15 cellular contexts compared by ENCODE assay signal in the genomic region with DNA sequence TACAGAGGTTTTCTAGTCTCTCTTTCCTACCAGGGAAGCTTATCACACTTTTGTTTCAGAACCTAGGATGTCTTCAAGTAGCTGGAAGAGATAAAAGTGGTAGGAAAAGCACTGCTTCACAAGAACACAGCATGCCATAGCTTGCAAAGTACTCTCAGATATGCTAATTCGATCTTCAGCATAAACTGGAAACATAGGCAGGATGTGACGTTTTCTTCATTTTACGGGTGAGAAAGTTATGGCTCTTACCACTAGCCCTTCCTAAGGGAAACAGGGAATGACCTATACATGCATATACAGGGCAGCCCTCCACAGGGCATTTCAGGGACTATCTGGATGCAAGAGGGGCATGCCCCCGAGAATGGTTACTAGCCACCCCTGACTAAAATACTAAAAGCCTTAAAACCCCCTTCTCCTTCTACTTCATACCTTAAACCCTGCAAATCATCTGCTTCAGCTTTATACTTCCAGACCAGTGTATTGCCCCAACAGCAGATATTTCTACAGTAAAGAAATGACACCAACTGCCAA. TPM values are rescaled to one million over a fixed set of nuclear protein-coding genes. Genes with fewer than 3 reads are reported as not detected.
DNase-seq lines count a peak whose midpoint lies in the region; ATAC-seq and TF ChIP-seq lines count a peak whose summit lies in the region.
"Had no signal": no experiment of that assay in that cellular context is flagged by ENCODE, and none has a peak within 500 bp of the region (broad histone marks: within the 10 kb centered on the region; RNA-seq: fewer than 3 reads in every experiment).

No MANE protein-coding gene starts in this region.

- peak overlapping the region; percentile 53 for H3K4me3 ChIP-seq in epithelial cell of proximal tubule (ENCODE audit: low read depth, low read length)

- CTCF ChIA-PET in Calu3 (lab: Charles Lee) (interaction anchor here (1.1 to 4.9 kb wide), 5 partner anchors 9 to 25 kb away, joined by 3 to 54 read pairs (median 12); a partner anchor contains a TSS), RWPE1 (lab: Yijun Ruan, JAX) (interaction anchor here (0.6 to 1.6 kb wide), 2 partner anchors 48 to 121 kb away, joined by 4 to 5 read pairs; no protein-coding TSS in a partner anchor), T-cell (lab: Charles Lee) (interaction anchor here in 1 of 2 donors (0.7 kb wide), 1 partner anchor 295 kb away, joined by 3 read pairs; no protein-coding TSS in a partner anchor)

- H3K27ac ChIP-seq in RWPE1 = peak overlapping the region; percentile 97

- DNase-seq in Calu3 (no peak), RWPE1 (ENCODE audit: low spot score) (no peak), epithelial cell of proximal tubule (ENCODE audit: low read depth) (no peak), progenitor cell of endocrine pancreas (ENCODE audit: low spot score, unreplicated experiment) (no peak), T-cell (no peak), glutamatergic neuron (no peak), NCI-H748 (lab: John Stamatoyannopoulos, UW; ENCODE audit: unreplicated experiment) (no peak), NCI-H1436 treated with DMSO at 0.1 percent for 48 hours (lab: John Stamatoyannopoulos, UW) (no peak)
- DNase-seq: activated CD4-positive, alpha-beta memory T cell treated with anti-CD3 and anti-CD28 coated beads for 36 hours; activated T-cell treated with anti-CD3 and anti-CD28 coated beads, Interleukin-2, amount 50 U/mL, for 48 hours; immature natural killer cell; NCI-H187; NCI-H524 treated with DMSO at 0.1 percent for 48 hours had no signal

- ATAC-seq in T-cell (replicated peaks in 1 of 4) = no peak

- BruUV-seq in Calu3 (replicated peaks; lab: Mats Ljungman, UMichigan) = no TSS peak

- H3K36me3 Mint-ChIP-seq in Calu3 (ENCODE audit: insufficient read depth, unreplicated experiment) = peaks cover 83% of the 10 kb centered on the region
- H3K36me3 Mint-ChIP-seq in progenitor cell of endocrine pancreas (ENCODE audit: insufficient read depth) = peaks cover 11% of the 10 kb centered on the region
- H3K36me3 Mint-ChIP-seq in T-cell = peaks cover 6% of the 10 kb centered on the region
- no peaks in the 10 kb centered on the region for H3K36me3 Mint-ChIP-seq in glutamatergic neuron (ENCODE audit: unreplicated experiment)
- H3K36me3 Mint-ChIP-seq: activated CD4-positive, alpha-beta memory T cell treated with anti-CD3 and anti-CD28 coated beads for 36 hours; immature natural killer cell; memory B cell had no signal

- H3K4me3 Mint-ChIP-seq in Calu3 (ENCODE audit: low read depth, unreplicated experiment) (peak overlapping the region; percentile 92), progenitor cell of endocrine pancreas (ENCODE audit: low read depth) (peak overlapping the region; percentile 90), T-cell (no peak overlapping the region), glutamatergic neuron (ENCODE audit: unreplicated experiment) (no peak overlapping the region)
- H3K4me3 Mint-ChIP-seq: activated CD4-positive, alpha-beta memory T cell treated with anti-CD3 and anti-CD28 coated beads for 36 hours; immature natural killer cell; memory B cell; neural crest cell had no signal

- POLR2A ChIA-PET in RWPE1 (lab: Yijun Ruan, JAX; ENCODE audit: low non-redundant PET) = no interaction called here
- POLR2A ChIA-PET in T-cell (lab: Charles Lee) = no interaction called here

- intact Hi-C loops in Calu3 (cut with micrococcal nuclease; ENCODE audit: unreplicated experiment) = loop anchor here (10.0 kb wide), 1 partner anchor 295 kb away; a partner anchor contains a TSS

- H3K4me1 Mint-ChIP-seq in Calu3 (ENCODE audit: low read depth, unreplicated experiment) = peaks cover 52% of the 10 kb centered on the region
- H3K4me1 Mint-ChIP-seq in progenitor cell of endocrine pancreas (ENCODE audit: low read depth) = peaks cover 76% of the 10 kb centered on the region
- no peaks in the 10 kb centered on the region for H3K4me1 Mint-ChIP-seq in T-cell
- no peaks in the 10 kb centered on the region for H3K4me1 Mint-ChIP-seq in glutamatergic neuron (ENCODE audit: low read depth, unreplicated experiment)
- H3K4me1 Mint-ChIP-seq: immature natural killer cell, memory B cell had no signal

- H3K27me3 Mint-ChIP-seq in Calu3 (ENCODE audit: unreplicated experiment) = no peaks in the 10 kb centered on the region
- no peaks in the 10 kb centered on the region for H3K27me3 Mint-ChIP-seq in progenitor cell of endocrine pancreas
- H3K27me3 Mint-ChIP-seq in T-cell = peaks cover 25 to 47% of the 10 kb centered on the region in 2 donors
- H3K27me3 Mint-ChIP-seq in glutamatergic neuron (ENCODE audit: unreplicated experiment) = peaks cover 1% of the 10 kb centered on the region

- TF ChIP-seq CTCF in Calu3 (IDR thresholded peaks at IDR 0.05; ENCODE audit: unreplicated experiment) (no peak), RWPE1 (conservative IDR thresholded peaks at IDR 0.05; ENCODE audit: low read depth) (no peak), epithelial cell of proximal tubule (conservative IDR thresholded peaks at IDR 0.05; ENCODE audit: low read depth, low read length) (no peak), progenitor cell of endocrine pancreas (IDR thresholded peaks at IDR 0.05; ENCODE audit: unreplicated experiment) (no peak), glutamatergic neuron (IDR thresholded peaks at IDR 0.05; ENCODE audit: partially characterized antibody, unreplicated experiment) (no peak)

- peak overlapping the region; percentile 98 for H3K27ac Mint-ChIP-seq in Calu3 (ENCODE audit: unreplicated experiment)
- H3K27ac Mint-ChIP-seq in progenitor cell of endocrine pancreas = peak overlapping the region; percentile 94
- H3K27ac Mint-ChIP-seq in T-cell = no peak overlapping the region
- H3K27ac Mint-ChIP-seq in glutamatergic neuron (ENCODE audit: unreplicated experiment) = no peak overlapping the region
- H3K27ac Mint-ChIP-seq: activated CD4-positive, alpha-beta memory T cell treated with anti-CD3 and anti-CD28 coated beads for 36 hours; immature natural killer cell; memory B cell had no signal

- H3K9me3 Mint-ChIP-seq in Calu3 (ENCODE audit: low read depth, unreplicated experiment) (no peaks in the 10 kb centered on the region), progenitor cell of endocrine pancreas (ENCODE audit: low read depth) (no peaks in the 10 kb centered on the region), T-cell (no peaks in the 10 kb centered on the region), glutamatergic neuron (ENCODE audit: unreplicated experiment) (no peaks in the 10 kb centered on the region)
- H3K9me3 Mint-ChIP-seq: activated CD4-positive, alpha-beta memory T cell treated with anti-CD3 and anti-CD28 coated beads for 36 hours; immature natural killer cell; memory B cell had no signal

RNA-seq across cellular contexts. Expression of a gene that starts 2.5 kb away (rescaled TPM):
- total RNA-seq in Calu3 (2022) = 106 and 124 TPM in 2 replicates
- total RNA-seq in epithelial cell of proximal tubule = 21.6 and 22.5 TPM in 2 replicates
- 31.3 and 31.9 TPM in 2 replicates for total RNA-seq in progenitor cell of endocrine pancreas
- under 1 TPM; 0.08 to 0.29 (median 0.14) TPM for total RNA-seq in T-cell
- not detected for total RNA-seq in glutamatergic neuron (ENCODE audit: unreplicated experiment)
- total RNA-seq: activated CD4-positive, alpha-beta memory T cell treated with anti-CD3 and anti-CD28 coated beads for 36 hours had no signal

RNA-seq across cellular contexts. Expression of a gene that starts 21.0 kb away (rescaled TPM):
- total RNA-seq in Calu3 (2022) (17.7 and 22.4 TPM in 2 replicates), epithelial cell of proximal tubule (6.7 TPM in 2 replicates), progenitor cell of endocrine pancreas (8.7 and 8.8 TPM in 2 replicates), T-cell (10 to 100 TPM in 2 of 5 donors, 1 to 10 TPM in 3; 7.8 to 13.5 (median 8.7) TPM), glutamatergic neuron (ENCODE audit: unreplicated experiment) (7.9 TPM)

RNA-seq across cellular contexts. Expression of a gene that starts 23.0 kb away (rescaled TPM):
- total RNA-seq in Calu3 (2022) (52.0 and 54.4 TPM in 2 replicates), epithelial cell of proximal tubule (3.8 and 5.1 TPM in 2 replicates), progenitor cell of endocrine pancreas (9.6 and 10.6 TPM in 2 replicates), T-cell (1 to 10 TPM; 1.6 to 4.7 (median 3.2) TPM), glutamatergic neuron (ENCODE audit: unreplicated experiment) (3.6 TPM)

RNA-seq across cellular contexts. Expression of a gene that starts 58.6 kb away (rescaled TPM):
- total RNA-seq in Calu3 (2022) (7.5 and 10.2 TPM in 2 replicates), epithelial cell of proximal tubule (not detected in 2 replicates), progenitor cell of endocrine pancreas (not detected in 2 replicates), T-cell (1 to 10 TPM in 2 of 5 donors, under 1 TPM in 2, not detected in 1; 0.66 to 4.8 (median 1.0) TPM), glutamatergic neuron (ENCODE audit: unreplicated experiment) (not detected)
- total RNA-seq: neural crest cell had no signal

RNA-seq across cellular contexts. Expression of a gene that starts 59.8 kb away (rescaled TPM):
- total RNA-seq in Calu3 (2022) (not detected in 2 replicates), epithelial cell of proximal tubule (0.29 TPM in 1 of 2 replicates, not detected in the other), progenitor cell of endocrine pancreas (not detected in 2 replicates), T-cell (not detected), glutamatergic neuron (ENCODE audit: unreplicated experiment) (not detected)
- total RNA-seq: activated CD4-positive, alpha-beta memory T cell treated with anti-CD3 and anti-CD28 coated beads for 36 hours; neural crest cell had no signal

Comparison
In these comparisons a context has a peak if more than half of its experiments do, and no peak if none do; other contexts are left out.
1. H3K27ac Mint-ChIP-seq: peak in Calu3 (single experiment) and progenitor cell of endocrine pancreas (single experiment); none in T-cell (0 of 2) and glutamatergic neuron (single experiment).
2. H3K4me3 Mint-ChIP-seq: peak in Calu3 (single experiment) and progenitor cell of endocrine pancreas (single experiment); none in T-cell (0 of 3) and glutamatergic neuron (single experiment).
3. RNA of a gene that starts 2.5 kb away (total RNA-seq): 106 to 124 TPM in Calu3, 31.3 to 31.9 TPM in progenitor cell of endocrine pancreas and 21.6 to 22.5 TPM in epithelial cell of proximal tubule; 0.08 to 0.29 TPM in T-cell and not detected in glutamatergic neuron (single experiment); every median in the first group is over 10 times any median in the second.